19 cellular contexts compared by ENCODE assay signal in the genomic region with DNA sequence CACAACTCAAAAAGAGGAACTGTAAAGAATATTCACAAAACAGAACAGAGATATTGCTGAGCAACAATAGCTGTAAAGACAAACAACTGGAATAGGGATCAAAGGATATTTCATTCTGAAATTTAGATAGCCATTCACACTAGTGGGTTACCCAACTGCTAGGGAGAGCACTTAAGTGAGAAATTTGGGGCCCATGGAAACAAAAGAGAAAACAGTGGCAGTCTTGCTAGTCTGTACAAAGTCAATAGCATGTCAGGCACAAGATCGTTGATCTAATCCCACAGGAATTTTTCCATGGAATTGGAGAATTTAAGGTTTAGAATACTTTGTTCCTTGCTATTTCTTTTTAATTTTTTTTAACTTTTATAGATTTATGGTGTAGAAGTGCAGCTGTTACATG.
DNase-seq lines count a peak whose midpoint lies in the region; TF ChIP-seq lines count a peak whose summit lies in the region.
"Had no signal": no experiment of that assay in that cellular context is flagged by ENCODE, and none has a peak within 500 bp of the region (broad histone marks: within the 10 kb centered on the region; RNA-seq: fewer than 3 reads in every experiment).

No MANE protein-coding gene starts in this region.

- H3K4me3 ChIP-seq in cardiac fibroblast (replicated peaks in 1 of 2; ENCODE audit: low read depth in 2 of 2, low read length in 2 of 2) (no peak overlapping the region), kidney epithelial cell (ENCODE audit: low read depth, low read length) (no peak overlapping the region)
- H3K4me3 ChIP-seq: sigmoid colon, SJCRH30 had no signal

- intact Hi-C loops in posterior cingulate gyrus (cut with DNase I) = no loop called here

- no peaks in the 10 kb centered on the region for H3K36me3 ChIP-seq in kidney epithelial cell (ENCODE audit: control insufficient read depth, insufficient read depth, low read length)
- H3K36me3 ChIP-seq: sigmoid colon, SJCRH30 had no signal

- DNase-seq in AG08396 (ENCODE audit: low spot score) = peak; percentile 25
- DNase-seq in LHCN-M2 (ENCODE audit: low read depth) = peak; percentile 76
- DNase-seq in cardiac fibroblast (ENCODE audit: low read depth in 2 of 2) = peak; percentile 18 to 41
- peak; percentile 26 for DNase-seq in kidney epithelial cell (ENCODE audit: low read depth)
- DNase-seq in posterior cingulate gyrus = no peak
- DNase-seq in stimulated activated naive CD4-positive, alpha-beta T cell (lab: John Stamatoyannopoulos, UW) = no peak
- DNase-seq in SKM-1 treated with dmso at 0.1 percent for 144 hours (lab: John Stamatoyannopoulos, UW; ENCODE audit: unreplicated experiment) = no peak
- DNase-seq in SIG-M5 treated with dmso at 0.1 percent for 504 hours (lab: John Stamatoyannopoulos, UW; ENCODE audit: unreplicated experiment) = no peak
- DNase-seq: activated CD4-positive, alpha-beta T cell treated with anti-CD3 and anti-CD28 coated beads for 36 hours; activated naive CD4-positive, alpha-beta T cell treated with anti-CD3 and anti-CD28 coated beads, Interleukin-2, amount 10 ng/mL, durations not matched to agents 7 days and 5 days; activated T-cell treated with anti-CD3 and anti-CD28 coated beads, Interleukin-2, amount 50 U/mL, for 72 hours; left colon; naive thymus-derived CD4-positive, alpha-beta T cell; NCI-H1092; NCI-H2029; NCI-H446; PC-3; sigmoid colon had no signal

- H3K27me3 ChIP-seq in kidney epithelial cell (ENCODE audit: control insufficient read depth, insufficient read depth, low read length) = no peaks in the 10 kb centered on the region
- H3K27me3 ChIP-seq: sigmoid colon, SJCRH30 had no signal

- TF ChIP-seq CTCF in cardiac fibroblast (IDR thresholded peaks at IDR 0.05; ENCODE audit: low read depth, low read length) = no peak
- no peak for TF ChIP-seq CTCF in kidney epithelial cell (IDR thresholded peaks at IDR 0.05; ENCODE audit: insufficient read depth, low read length, poor library complexity, severe bottlenecking)

Comparison
In these comparisons a context has a peak if more than half of its experiments do, and no peak if none do; other contexts are left out.
1. DNase-seq: peak in AG08396 (single experiment), LHCN-M2 (single experiment), cardiac fibroblast (2 of 2) and kidney epithelial cell (single experiment); none in posterior cingulate gyrus (0 of 10), stimulated activated naive CD4-positive, alpha-beta T cell (0 of 6), SKM-1 treated with dmso at 0.1 percent for 144 hours (single experiment) and SIG-M5 treated with dmso at 0.1 percent for 504 hours (single experiment).